Comparison of ENCODE assay signal across 25 cellular contexts in genomic region chr2:165529130-165529529, GRCh38. TPM values are rescaled to one million over a fixed set of nuclear protein-coding genes. Genes with fewer than 3 reads are reported as not detected.
DNase-seq lines count a peak whose midpoint lies in the region; ATAC-seq, FAIRE-seq and TF ChIP-seq lines count a peak whose summit lies in the region.
"Had no signal": no experiment of that assay in that cellular context is flagged by ENCODE, and none has a peak within 500 bp of the region (broad histone marks: within the 10 kb centered on the region; RNA-seq: fewer than 3 reads in every experiment).

No MANE protein-coding gene starts in this region.

- no peak overlapping the region for H3K4me3 ChIP-seq in GM12865 (ENCODE audit: low read depth, low read length)
- H3K4me3 ChIP-seq: left ventricle myocardium inferior, PC-9, prostate gland, skin epidermis, tibial artery had no signal

- DNase-seq in GM12865 (ENCODE audit: low read depth) (peak; percentile 10), HT1080 (ENCODE audit: low read depth) (peak; percentile 43), brain pericyte (ENCODE audit: low read depth, low spot score) (peak; percentile 57), iPS DF 19.7 (ENCODE audit: low read depth, low spot score) (peak; percentile 17), D721Med (ENCODE audit: insufficient read length, low spot score) (no peak), KG1 (lab: John Stamatoyannopoulos, UW) (no peak), NCI-H526 treated with DMSO at 0.1 percent for 48 hours (lab: John Stamatoyannopoulos, UW) (no peak)
- DNase-seq: activated CD4-positive, alpha-beta T cell treated with anti-CD3 and anti-CD28 coated beads, Interleukin-2, amount 50 U/mL, for 1 hour; activated CD8-positive, alpha-beta memory T cell treated with anti-CD3 and anti-CD28 coated beads, Interleukin-2, amount 50 U/mL, for 4 hours; activated gamma-delta T cell; CD4-positive, CD25-positive, alpha-beta regulatory T cell; immature natural killer cell; left ventricle myocardium inferior; MM.1S; NCI-H1694; NCI-H345; PC-9; SHP77 treated with DMSO at 0.1 percent for 48 hours; stimulated activated naive CD4-positive, alpha-beta T cell treated with Interleukin-2 at 50 U/mL for 16 hours; T-cell; tibial artery had no signal

- no peak for TF ChIP-seq CTCF in GM12865 (IDR thresholded peaks at IDR 0.05; ENCODE audit: insufficient read depth, low read depth, low read length, missing control alignments)
- TF ChIP-seq CTCF in D721Med (IDR thresholded peaks at IDR 0.05; ENCODE audit: insufficient read depth, missing control alignments), result no peak

- FAIRE-seq in D721Med (lab: Jason Lieb, UNC), result no peak

- ATAC-seq in GM21526 (IDR thresholded peaks at IDR 0.05; ENCODE audit: low FRiP score, unreplicated experiment), result no peak
- ATAC-seq: T-cell had no signal

RNA-seq across cellular contexts. Expression of gene CSRNP3, which starts 59.6 kb away (rescaled TPM):
- total RNA-seq in HT1080 (2014; rRNA removed; shearing (Covaris generic)), result not detected in 2 replicates
- not detected in 2 replicates for polyA plus RNA-seq in HT1080 (2015; cell fraction: cytosol; rRNA removed)
- polyA plus RNA-seq in HT1080 (2015; cell fraction: nucleus; rRNA removed), result not detected in 2 replicates
- total RNA-seq: CD4-positive, CD25-positive, alpha-beta regulatory T cell had no signal
- polyA plus RNA-seq: CD4-positive, CD25-positive, alpha-beta regulatory T cell; IgD-negative memory B cell; immature natural killer cell had no signal

Comparison
In these comparisons a context has a peak if more than half of its experiments do, and no peak if none do; other contexts are left out.
1. DNase-seq: peak in GM12865 (single experiment), HT1080 (single experiment), brain pericyte (single experiment) and iPS DF 19.7 (single experiment); none in D721Med (single experiment), KG1 (single experiment) and NCI-H526 treated with DMSO at 0.1 percent for 48 hours (single experiment).